ENCODE assay signal across 28 cellular contexts in the genomic region with DNA sequence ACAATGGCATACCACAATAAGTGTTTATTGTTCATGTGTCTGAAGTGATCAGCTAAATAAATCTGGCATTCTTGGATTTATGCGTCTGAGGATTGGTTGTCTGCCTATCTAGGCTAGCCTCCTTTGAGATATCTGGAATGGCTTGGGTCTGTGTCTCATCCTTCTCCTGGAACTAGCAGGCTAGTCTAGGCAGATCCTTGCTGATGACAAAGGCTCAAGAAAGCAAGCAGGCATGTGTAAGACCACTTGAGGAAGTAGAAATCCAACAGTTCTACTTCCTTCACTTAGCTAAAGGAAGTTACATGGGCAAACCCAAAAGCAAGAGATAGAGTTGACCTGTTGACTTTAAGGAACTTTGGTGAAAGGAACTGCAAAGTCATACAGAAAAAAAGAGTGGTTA.
DNase-seq lines count a peak whose midpoint lies in the region; ATAC-seq and TF ChIP-seq lines count a peak whose summit lies in the region.
"Had no signal": no experiment of that assay in that cellular context is flagged by ENCODE, and none has a peak within 500 bp of the region (broad histone marks: within the 10 kb centered on the region; RNA-seq: fewer than 3 reads in every experiment).

No MANE protein-coding gene starts in this region.

- H3K27ac ChIP-seq in right cardiac atrium (ENCODE audit: low read length) (no peak overlapping the region), foreskin keratinocyte (no peak overlapping the region)
- H3K27ac ChIP-seq: A549, C4-2B had no signal

- WGBS in right cardiac atrium = 93% methylated on average over 1 of the region's 1 CpG

- TF ChIP-seq CTCF in foreskin keratinocyte (conservative IDR thresholded peaks at IDR 0.05) (no peak), HFFc6 (IDR thresholded peaks at IDR 0.05) (no peak)

- peaks cover 5% of the 10 kb centered on the region for H3K27me3 Mint-ChIP-seq in activated naive CD8-positive, alpha-beta T cell treated with anti-CD3 and anti-CD28 coated beads for 36 hours
- no peaks in the 10 kb centered on the region for H3K27me3 Mint-ChIP-seq in HFFc6 (ENCODE audit: insufficient read depth)

- intact Hi-C loops in Right ventricle myocardium superior (cut with DNase I) (no loop called here), right cardiac atrium (cut with DNase I) (no loop called here)

- DNase-seq in Right ventricle myocardium superior = no peak
- no peak for DNase-seq in right cardiac atrium
- peak; percentile 9 for DNase-seq in SKM-1 treated with dmso at 0.1 percent for 144 hours (lab: John Stamatoyannopoulos, UW; ENCODE audit: unreplicated experiment)
- peak; percentile 47 to 81 for DNase-seq in foreskin keratinocyte
- no peak for DNase-seq in ureter (ENCODE audit: low spot score)
- DNase-seq in activated naive CD8-positive, alpha-beta T cell treated with anti-CD3 and anti-CD28 coated beads for 36 hours = no peak
- no peak for DNase-seq in HFFc6
- DNase-seq: Caco-2; CD8-positive, alpha-beta T cell; H9; IMR-90; KG1; MM.1S; NCI-H1092 treated with DMSO at 0.1 percent for 48 hours; NCI-H1436; NCI-H187; NCI-H2081 treated with DMSO at 0.1 percent for 48 hours; NCI-H2171; NCI-H226; NCI-H510A; NCI-H69; RPMI8226; SHP77 treated with DMSO at 0.1 percent for 48 hours had no signal

- H3K4me3 ChIP-seq in right cardiac atrium (ENCODE audit: low read length) = no peak overlapping the region
- H3K4me3 ChIP-seq: A549, GM12878, GM23338 had no signal

- ATAC-seq in Right ventricle myocardium superior (ENCODE audit: poor library complexity) (peak; percentile 31), right cardiac atrium (no peak), foreskin keratinocyte (peak; percentile 69)
- ATAC-seq: A549; CD8-positive, alpha-beta T cell; GM12878; GM23338 had no signal

- H3K36me3 Mint-ChIP-seq in activated naive CD8-positive, alpha-beta T cell treated with anti-CD3 and anti-CD28 coated beads for 36 hours = no peaks in the 10 kb centered on the region
- H3K36me3 Mint-ChIP-seq in HFFc6 (ENCODE audit: low read depth) = 0 out of 2 replicates have a peak, but pooled peaks cover 3% of the 10 kb centered on the region
- H3K36me3 Mint-ChIP-seq: CD8-positive, alpha-beta T cell had no signal

- H3K27me3 ChIP-seq in right cardiac atrium (ENCODE audit: control insufficient read depth, insufficient read depth) = no peaks in the 10 kb centered on the region
- no peaks in the 10 kb centered on the region for H3K27me3 ChIP-seq in foreskin keratinocyte

- H3K27ac Mint-ChIP-seq in activated naive CD8-positive, alpha-beta T cell treated with anti-CD3 and anti-CD28 coated beads for 36 hours = no peak overlapping the region
- H3K27ac Mint-ChIP-seq in HFFc6 = no peak overlapping the region
- H3K27ac Mint-ChIP-seq: B cell; CD8-positive, alpha-beta T cell; GM23338 had no signal

- no peaks in the 10 kb centered on the region for H3K9me3 Mint-ChIP-seq in activated naive CD8-positive, alpha-beta T cell treated with anti-CD3 and anti-CD28 coated beads for 36 hours
- peaks cover 51% of the 10 kb centered on the region for H3K9me3 Mint-ChIP-seq in HFFc6
- H3K9me3 Mint-ChIP-seq: CD8-positive, alpha-beta T cell; GM23338; H9 had no signal

- no peaks in the 10 kb centered on the region for H3K9me3 ChIP-seq in right cardiac atrium (ENCODE audit: control insufficient read depth, low read length)
- H3K9me3 ChIP-seq: A549, Caco-2 had no signal

- H3K4me1 ChIP-seq in right cardiac atrium (ENCODE audit: control insufficient read depth, insufficient read depth, low read length) (no peaks in the 10 kb centered on the region), foreskin keratinocyte (peaks cover 14% of the 10 kb centered on the region)
- H3K4me1 ChIP-seq: A549, Caco-2 had no signal

- H3K4me1 Mint-ChIP-seq in activated naive CD8-positive, alpha-beta T cell treated with anti-CD3 and anti-CD28 coated beads for 36 hours = no peaks in the 10 kb centered on the region
- H3K4me1 Mint-ChIP-seq in HFFc6 (ENCODE audit: low read depth) = no peaks in the 10 kb centered on the region
- H3K4me1 Mint-ChIP-seq: B cell, GM23338, H9 had no signal

- H3K4me3 Mint-ChIP-seq in activated naive CD8-positive, alpha-beta T cell treated with anti-CD3 and anti-CD28 coated beads for 36 hours = no peak overlapping the region
- no peak overlapping the region for H3K4me3 Mint-ChIP-seq in HFFc6
- H3K4me3 Mint-ChIP-seq: B cell; CD8-positive, alpha-beta T cell; GM23338; H9 had no signal

Comparison
In these comparisons a context has a peak if more than half of its experiments do, and no peak if none do; other contexts are left out.
1. ATAC-seq: peak in Right ventricle myocardium superior (single experiment) and foreskin keratinocyte (single experiment); none in right cardiac atrium (0 of 2).
2. DNase-seq: peak in SKM-1 treated with dmso at 0.1 percent for 144 hours (single experiment) and foreskin keratinocyte (2 of 2); none in Right ventricle myocardium superior (single experiment), right cardiac atrium (0 of 3), ureter (single experiment), activated naive CD8-positive, alpha-beta T cell treated with anti-CD3 and anti-CD28 coated beads for 36 hours (single experiment) and HFFc6 (single experiment).